ENCODE assay signal across 10 cellular contexts in genomic region chr5:147404706-147405105, GRCh38.
DNase-seq lines count a peak whose midpoint lies in the region; ATAC-seq, FAIRE-seq and TF ChIP-seq lines count a peak whose summit lies in the region.
"Had no signal": no experiment of that assay in that cellular context is flagged by ENCODE, and none has a peak within 500 bp of the region (broad histone marks: within the 10 kb centered on the region; RNA-seq: fewer than 3 reads in every experiment).

No MANE protein-coding gene starts in this region.

- H3K4me1 ChIP-seq in breast epithelium (no peaks in the 10 kb centered on the region), stomach (peaks cover 5 to 48% (median 17%) of the 10 kb centered on the region in 4 donors)

- ATAC-seq in GM19438 (IDR thresholded peaks at IDR 0.05; ENCODE audit: low read depth, unreplicated experiment) (peak; percentile 28), HG03060 (IDR thresholded peaks at IDR 0.05; ENCODE audit: low read depth, unreplicated experiment) (peak; percentile 3)
- no peak for ATAC-seq in activated T-cell treated with anti-CD3 and anti-CD28 coated beads, Interleukin-2, amount 50 U/mL, for 72 hours (replicated peaks in 1 of 2)

- no peaks in the 10 kb centered on the region for H3K27me3 Mint-ChIP-seq in activated T-cell treated with anti-CD3 and anti-CD28 coated beads, Interleukin-2, amount 50 U/mL, for 72 hours (ENCODE audit: low read depth)

- DNase-seq in breast epithelium (ENCODE audit: low spot score in 2 of 2) (no peak), stomach (no peak), H54 (ENCODE audit: insufficient read length, low spot score) (no peak), NCI-H2227 (lab: John Stamatoyannopoulos, UW; ENCODE audit: unreplicated experiment) (no peak)
- DNase-seq in stimulated activated CD4-positive, alpha-beta T cell treated with anti-CD3 and anti-CD28 coated beads, Interleukin-4, amount 100 ng/mL, for 1 hour: no peak
- DNase-seq in activated T-cell treated with anti-CD3 and anti-CD28 coated beads, Interleukin-2, amount 50 U/mL, for 72 hours: no peak

- H3K27ac Mint-ChIP-seq in activated T-cell treated with anti-CD3 and anti-CD28 coated beads, Interleukin-2, amount 50 U/mL, for 72 hours: no peak overlapping the region

- no peaks in the 10 kb centered on the region for H3K4me1 Mint-ChIP-seq in activated T-cell treated with anti-CD3 and anti-CD28 coated beads, Interleukin-2, amount 50 U/mL, for 72 hours (ENCODE audit: low read depth)

- H3K27ac ChIP-seq in breast epithelium (peak overlapping the region; percentile 67 to 89), stomach (peak overlapping the region; percentile 2 to 90 (median 76))

- no peak for TF ChIP-seq EP300 in stomach (IDR thresholded peaks at IDR 0.05)

- H3K36me3 ChIP-seq in breast epithelium (no peaks in the 10 kb centered on the region), stomach (peaks cover 0 to 27% (median 15%) of the 10 kb centered on the region in 4 donors)

- FAIRE-seq in H54 (lab: Jason Lieb, UNC): no peak
- FAIRE-seq: G401.6 had no signal

- WGBS in stomach, 5 donors: 81 to 96% (median 90%) methylated on average over 1 of the region's 1 CpG

- TF ChIP-seq POLR2A in breast epithelium (IDR thresholded peaks at IDR 0.05) (no peak), stomach (IDR thresholded peaks at IDR 0.05) (no peak), H54 (IDR thresholded peaks at IDR 0.05; ENCODE audit: low read depth, low read length) (no peak)

- intact Hi-C loops in breast epithelium (cut with DNase I; ENCODE audit: low total_unique reads): no loop called here
- intact Hi-C loops in stomach (cut with DNase I; ENCODE audit: low total_unique reads): no loop called here

- no peaks in the 10 kb centered on the region for H3K9me3 ChIP-seq in breast epithelium
- no peaks in the 10 kb centered on the region for H3K9me3 ChIP-seq in stomach
- H3K9me3 ChIP-seq: mucosa of descending colon had no signal

- no peaks in the 10 kb centered on the region for H3K36me3 Mint-ChIP-seq in activated T-cell treated with anti-CD3 and anti-CD28 coated beads, Interleukin-2, amount 50 U/mL, for 72 hours (ENCODE audit: insufficient read depth in 2 of 2)

- no peak overlapping the region for H3K4me3 Mint-ChIP-seq in activated T-cell treated with anti-CD3 and anti-CD28 coated beads, Interleukin-2, amount 50 U/mL, for 72 hours

- H3K27me3 ChIP-seq in breast epithelium (no peaks in the 10 kb centered on the region), stomach (no peaks in the 10 kb centered on the region)

- H3K4me3 ChIP-seq in breast epithelium (no peak overlapping the region), stomach (no peak overlapping the region)
- H3K4me3 ChIP-seq: mucosa of descending colon had no signal

- H3K9me3 Mint-ChIP-seq in activated T-cell treated with anti-CD3 and anti-CD28 coated beads, Interleukin-2, amount 50 U/mL, for 72 hours: no peaks in the 10 kb centered on the region

- TF ChIP-seq CTCF in breast epithelium (IDR thresholded peaks at IDR 0.05) (no peak), stomach (IDR thresholded peaks at IDR 0.05) (no peak)

Comparison
In these comparisons a context has a peak if more than half of its experiments do, and no peak if none do; other contexts are left out.
1. ATAC-seq: peak in GM19438 (single experiment) and HG03060 (single experiment); none in activated T-cell treated with anti-CD3 and anti-CD28 coated beads, Interleukin-2, amount 50 U/mL, for 72 hours (0 of 2).